1 cellular context compared by ENCODE assay signal in the genomic region with DNA sequence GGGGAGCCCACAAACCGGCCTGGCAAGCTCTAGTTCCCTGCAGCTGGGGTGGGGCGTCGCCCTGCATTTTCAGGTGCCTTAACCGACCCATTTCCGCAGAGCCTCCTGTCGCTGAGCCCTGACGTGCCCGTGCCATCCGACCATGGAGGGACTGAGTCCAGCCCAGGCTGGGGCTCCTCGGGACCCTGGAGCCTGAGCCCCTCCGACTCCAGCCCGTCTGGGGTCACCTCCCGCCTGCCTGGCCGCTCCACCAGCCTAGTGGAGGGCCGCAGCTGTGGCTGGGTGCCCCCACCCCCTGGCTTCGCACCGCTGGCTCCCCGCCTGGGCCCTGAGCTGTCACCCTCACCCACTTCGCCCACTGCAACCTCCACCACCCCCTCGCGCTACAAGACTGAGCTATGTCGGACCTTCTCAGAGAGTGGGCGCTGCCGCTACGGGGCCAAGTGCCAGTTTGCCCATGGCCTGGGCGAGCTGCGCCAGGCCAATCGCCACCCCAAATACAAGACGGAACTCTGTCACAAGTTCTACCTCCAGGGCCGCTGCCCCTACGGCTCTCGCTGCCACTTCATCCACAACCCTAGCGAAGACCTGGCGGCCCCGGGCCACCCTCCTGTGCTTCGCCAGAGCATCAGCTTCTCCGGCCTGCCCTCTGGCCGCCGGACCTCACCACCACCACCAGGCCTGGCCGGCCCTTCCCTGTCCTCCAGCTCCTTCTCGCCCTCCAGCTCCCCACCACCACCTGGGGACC.
TF ChIP-seq lines count a peak whose summit lies in the region.

No MANE protein-coding gene starts in this region.

TF ChIP-seq in endothelial cell of umbilical vein, 7 proteins besides CTCF, POLR2A, EP300 and RAD21 (continued from another document):
- TF ChIP-seq POLR2AphosphoS5 (IDR thresholded peaks at IDR 0.05; ENCODE audit: insufficient read depth, low read depth, low read length) (no peak), MYC (IDR thresholded peaks at IDR 0.05; ENCODE audit: low read depth, low read length) (no peak), FOS (IDR thresholded peaks at IDR 0.05; ENCODE audit: borderline replicate concordance, insufficient read depth, low read length) (no peak)
- TF ChIP-seq, protein P1, sequence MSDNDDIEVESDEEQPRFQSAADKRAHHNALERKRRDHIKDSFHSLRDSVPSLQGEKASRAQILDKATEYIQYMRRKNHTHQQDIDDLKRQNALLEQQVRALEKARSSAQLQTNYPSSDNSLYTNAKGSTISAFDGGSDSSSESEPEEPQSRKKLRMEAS (IDR thresholded peaks at IDR 0.05; ENCODE audit: insufficient read depth, insufficient read length) = no peak
TF ChIP-seq in endothelial cell of umbilical vein: peak in this region for 0.
